31 cellular contexts compared by ENCODE assay signal in genomic region chr12:83172441-83172840, GRCh38.
"Had no signal": no experiment of that assay in that cellular context is flagged by ENCODE, and none has a peak within 500 bp of the region (broad histone marks: within the 10 kb centered on the region; RNA-seq: fewer than 3 reads in every experiment).

No MANE protein-coding gene starts in this region.

- H3K9ac ChIP-seq: KMS-11, SK-N-SH had no signal

- ATAC-seq: activated CD4-positive, alpha-beta T cell treated with anti-CD3 and anti-CD28 coated beads for 36 hours; activated CD4-positive, CD25-positive, alpha-beta regulatory T cell treated with anti-CD3 and anti-CD28 coated beads, Interleukin-2, amount 50 U/mL, for 24 hours; activated CD8-positive, alpha-beta T cell treated with anti-CD3 and anti-CD28 coated beads, Interleukin-2, amount 10 ng/mL, durations not matched to agents 7 days and 5 days; body of pancreas; PC-3 had no signal

- H3K9me3 Mint-ChIP-seq: activated CD4-positive, alpha-beta T cell treated with anti-CD3 and anti-CD28 coated beads, Interleukin-2, amount 10 ng/mL, durations not matched to agents 7 days and 5 days; activated naive CD8-positive, alpha-beta T cell treated with anti-CD3 and anti-CD28 coated beads, Interleukin-2, amount 10 ng/mL, durations not matched to agents 7 days and 5 days; activated T-cell treated with anti-CD3 and anti-CD28 coated beads, Interleukin-2, amount 50 U/mL, for 24 hours; activated T-helper 2 cell treated with anti-CD3 and anti-CD28 coated beads, Interferon-gamma antibody, Interleukin-2, Interleukin-4, amounts not matched to agents 10 μg/mL and 5 μg/mL and 100 μg/mL, durations not matched to agents 14 hours and 24 hours and 36 hours; T-helper 1 cell treated with Interleukin-12 subunit alpha and Interleukin-12 subunit beta and Interleukin-4 antibody, amounts not matched to agents 30 μg/mL and 1 μg/mL, for 36 hours; T-helper 2 cell treated with Interferon-gamma antibody and Interleukin-4, amounts not matched to agents 5 μg/mL and 100 μg/mL, for 36 hours had no signal

- H3K27ac ChIP-seq: body of pancreas, KMS-11, Peyer's patch, SJSA1 had no signal

- H3K27ac Mint-ChIP-seq: activated CD4-positive, alpha-beta T cell treated with anti-CD3 and anti-CD28 coated beads for 36 hours; activated CD4-positive, alpha-beta T cell treated with anti-CD3 and anti-CD28 coated beads, Interleukin-2, amount 10 ng/mL, durations not matched to agents 7 days and 5 days; activated CD8-positive, alpha-beta T cell treated with anti-CD3 and anti-CD28 coated beads, Interleukin-2, amount 10 ng/mL, durations not matched to agents 7 days and 5 days; activated naive CD4-positive, alpha-beta T cell treated with anti-CD3 and anti-CD28 coated beads, Interleukin-2, amount 50 U/mL, for 24 hours; activated naive CD8-positive, alpha-beta T cell treated with anti-CD3 and anti-CD28 coated beads, Interleukin-2, amount 10 ng/mL, durations not matched to agents 7 days and 5 days; activated T-cell treated with anti-CD3 and anti-CD28 coated beads, Interleukin-2, amount 50 U/mL, for 24 hours; activated T-helper 2 cell treated with anti-CD3 and anti-CD28 coated beads, Interferon-gamma antibody, Interleukin-2, Interleukin-4, amounts not matched to agents 10 μg/mL and 5 μg/mL and 100 μg/mL, durations not matched to agents 14 hours and 24 hours and 36 hours; T-helper 1 cell treated with Interleukin-12 subunit alpha and Interleukin-12 subunit beta and Interleukin-4 antibody, amounts not matched to agents 30 μg/mL and 1 μg/mL, for 36 hours; T-helper 2 cell treated with Interferon-gamma antibody and Interleukin-4, amounts not matched to agents 5 μg/mL and 100 μg/mL, for 36 hours had no signal

- H3K27me3 ChIP-seq: body of pancreas, Peyer's patch, SJSA1 had no signal

- H3K4me3 ChIP-seq: body of pancreas, Peyer's patch, SJSA1 had no signal

- H3K4me1 ChIP-seq: Peyer's patch, SJSA1 had no signal

- H3K4me2 ChIP-seq: KMS-11, SK-N-SH had no signal

- H3K36me3 ChIP-seq: Peyer's patch, SJSA1 had no signal

- H3K4me3 Mint-ChIP-seq: activated CD4-positive, alpha-beta T cell treated with anti-CD3 and anti-CD28 coated beads for 36 hours; activated CD4-positive, alpha-beta T cell treated with anti-CD3 and anti-CD28 coated beads, Interleukin-2, amount 10 ng/mL, durations not matched to agents 7 days and 5 days; activated CD8-positive, alpha-beta T cell treated with anti-CD3 and anti-CD28 coated beads, Interleukin-2, amount 10 ng/mL, durations not matched to agents 7 days and 5 days; activated naive CD4-positive, alpha-beta T cell treated with anti-CD3 and anti-CD28 coated beads, Interleukin-2, amount 50 U/mL, for 24 hours; activated naive CD8-positive, alpha-beta T cell treated with anti-CD3 and anti-CD28 coated beads, Interleukin-2, amount 10 ng/mL, durations not matched to agents 7 days and 5 days; activated T-cell treated with anti-CD3 and anti-CD28 coated beads, Interleukin-2, amount 50 U/mL, for 24 hours; T-helper 1 cell treated with Interleukin-12 subunit alpha and Interleukin-12 subunit beta and Interleukin-4 antibody, amounts not matched to agents 30 μg/mL and 1 μg/mL, for 36 hours; T-helper 2 cell treated with Interferon-gamma antibody and Interleukin-4, amounts not matched to agents 5 μg/mL and 100 μg/mL, for 36 hours had no signal

- H3K9me3 ChIP-seq: body of pancreas, Peyer's patch, SK-N-SH had no signal

- DNase-seq: activated CD4-positive, alpha-beta T cell treated with anti-CD3 and anti-CD28 coated beads for 36 hours; activated CD4-positive, alpha-beta T cell treated with anti-CD3 and anti-CD28 coated beads, Interleukin-2, amount 10 ng/mL, durations not matched to agents 7 days and 5 days; activated CD4-positive, alpha-beta T cell treated with anti-CD3 and anti-CD28 coated beads, Interleukin-2, amount 50 U/mL, for 48 hours; activated CD8-positive, alpha-beta T cell treated with anti-CD3 and anti-CD28 coated beads, Interleukin-2, amount 10 ng/mL, durations not matched to agents 7 days and 5 days; activated gamma-delta T cell; activated naive CD4-positive, alpha-beta T cell treated with Interleukin-2 at 50 U/mL for 16 hours; activated naive CD8-positive, alpha-beta T cell treated with anti-CD3 and anti-CD28 coated beads, Interleukin-2, amount 10 ng/mL, durations not matched to agents 7 days and 5 days; activated T-cell treated with anti-CD3 and anti-CD28 coated beads, Interleukin-2, amount 50 U/mL, for 24 hours; body of pancreas; cerebellar nuclear complex; MM.1S; MV-4-11; NCI-H1092; NCI-H1436 treated with DMSO at 0.1 percent for 48 hours; NCI-H1694 treated with DMSO at 0.1 percent for 48 hours; NCI-H2029; NCI-H2107; NCI-H2171; NCI-H524 treated with DMSO at 0.1 percent for 48 hours; PC-3; Peyer's patch; RPMI8226; SHP77 treated with DMSO at 0.1 percent for 48 hours; SK-N-SH had no signal

- H3K36me3 Mint-ChIP-seq: activated naive CD4-positive, alpha-beta T cell treated with anti-CD3 and anti-CD28 coated beads, Interleukin-2, amount 50 U/mL, for 24 hours; activated naive CD8-positive, alpha-beta T cell treated with anti-CD3 and anti-CD28 coated beads, Interleukin-2, amount 10 ng/mL, durations not matched to agents 7 days and 5 days had no signal

- H3K4me1 Mint-ChIP-seq: activated CD4-positive, alpha-beta T cell treated with anti-CD3 and anti-CD28 coated beads for 36 hours; activated CD4-positive, alpha-beta T cell treated with anti-CD3 and anti-CD28 coated beads, Interleukin-2, amount 10 ng/mL, durations not matched to agents 7 days and 5 days; activated naive CD4-positive, alpha-beta T cell treated with anti-CD3 and anti-CD28 coated beads, Interleukin-2, amount 50 U/mL, for 24 hours; activated naive CD8-positive, alpha-beta T cell treated with anti-CD3 and anti-CD28 coated beads, Interleukin-2, amount 10 ng/mL, durations not matched to agents 7 days and 5 days had no signal

- H3K27me3 Mint-ChIP-seq: activated CD4-positive, alpha-beta T cell treated with anti-CD3 and anti-CD28 coated beads for 36 hours; activated CD4-positive, alpha-beta T cell treated with anti-CD3 and anti-CD28 coated beads, Interleukin-2, amount 10 ng/mL, durations not matched to agents 7 days and 5 days; activated naive CD4-positive, alpha-beta T cell treated with anti-CD3 and anti-CD28 coated beads, Interleukin-2, amount 50 U/mL, for 24 hours; activated naive CD8-positive, alpha-beta T cell treated with anti-CD3 and anti-CD28 coated beads, Interleukin-2, amount 10 ng/mL, durations not matched to agents 7 days and 5 days had no signal
